ENCODE assay signal across 22 cellular contexts in the genomic region with DNA sequence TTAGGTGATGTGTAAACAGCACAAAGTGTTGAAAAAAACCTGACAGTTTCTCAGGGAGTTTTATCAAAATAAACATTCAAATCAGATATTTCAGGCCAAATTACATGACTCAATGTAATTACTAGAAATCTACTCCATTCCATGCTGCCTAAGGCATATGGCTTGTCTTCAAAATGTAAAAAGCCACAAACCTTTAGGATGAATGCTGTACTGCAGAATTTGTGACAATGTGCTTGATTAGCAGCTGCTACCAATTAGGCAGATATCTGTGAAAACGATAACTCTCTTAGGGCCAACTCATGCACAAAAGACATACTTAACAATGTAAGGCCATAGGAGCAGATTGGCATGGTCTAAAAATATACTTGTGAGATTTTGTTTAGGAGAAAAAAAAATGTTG.
DNase-seq lines count a peak whose midpoint lies in the region; ATAC-seq and TF ChIP-seq lines count a peak whose summit lies in the region.
"Had no signal": no experiment of that assay in that cellular context is flagged by ENCODE, and none has a peak within 500 bp of the region (broad histone marks: within the 10 kb centered on the region; RNA-seq: fewer than 3 reads in every experiment).

No MANE protein-coding gene starts in this region.

- H3K9ac ChIP-seq in GM23248: no peak overlapping the region

- H3K9me3 ChIP-seq in GM23248 (ENCODE audit: low read depth): no peaks in the 10 kb centered on the region

- H4K20me1 ChIP-seq in GM23248 (ENCODE audit: insufficient read depth): no peaks in the 10 kb centered on the region

- peaks cover 7% of the 10 kb centered on the region; the same call in 1 of the 2 replicates for H3F3A ChIP-seq in GM23248 (ENCODE audit: insufficient read depth)

- DNase-seq in AG10803 (ENCODE audit: low read depth): peak; percentile 27
- DNase-seq in GM23248: peak; percentile 20
- peak; percentile 95 for DNase-seq in NCI-H2171 treated with DMSO at 0.1 percent for 48 hours (lab: John Stamatoyannopoulos, UW)
- peak; percentile 51 for DNase-seq in fibroblast of peridontal ligament (ENCODE audit: extremely low read depth)
- no peak for DNase-seq in hypothalamus (lab: John Stamatoyannopoulos, UW)
- no peak for DNase-seq in MCF 10A (ENCODE audit: unreplicated experiment)
- DNase-seq: DMS79, NCI-H1092 treated with DMSO at 0.1 percent for 48 hours, NCI-H1436 treated with DMSO at 0.1 percent for 48 hours, NCI-H2029 treated with DMSO at 0.1 percent for 48 hours, NCI-H446, NCI-H526, OCI-M1, Right ventricle myocardium superior, T-helper 2 cell had no signal

- no peaks in the 10 kb centered on the region for H3K27me3 ChIP-seq in GM23248 (replicated peaks; ENCODE audit: insufficient read depth)

- no peak overlapping the region for H2AFZ ChIP-seq in GM23248
- H2AFZ ChIP-seq: GM23338 had no signal

- no peaks in the 10 kb centered on the region for H3K4me1 Mint-ChIP-seq in MCF 10A (ENCODE audit: insufficient read depth, unreplicated experiment)
- H3K4me1 Mint-ChIP-seq: B cell, GM23338 had no signal

- CTCF ChIA-PET in MCF 10A (lab: Yijun Ruan, JAX): no interaction called here

- H3K36me3 ChIP-seq in GM23248 (ENCODE audit: low read depth): no peaks in the 10 kb centered on the region

- no peaks in the 10 kb centered on the region for H3K79me2 ChIP-seq in GM23248 (ENCODE audit: insufficient read depth)

- peaks cover 23% of the 10 kb centered on the region for H3K27me3 Mint-ChIP-seq in MCF 10A (ENCODE audit: insufficient read depth, unreplicated experiment)

- no peak for TF ChIP-seq CTCF in AG10803 (conservative IDR thresholded peaks at IDR 0.05; ENCODE audit: low read length)
- TF ChIP-seq CTCF in MCF 10A (IDR thresholded peaks at IDR 0.05; ENCODE audit: unreplicated experiment): no peak

- peaks cover 26% of the 10 kb centered on the region for H3K4me1 ChIP-seq in GM23248 (ENCODE audit: insufficient read depth)

- intact Hi-C loops in MCF 10A (cut with micrococcal nuclease): no loop called here

- in situ Hi-C loops in GM23248 (cut with MboI): no loop called here

- no peaks in the 10 kb centered on the region for H3K9me3 Mint-ChIP-seq in MCF 10A (ENCODE audit: unreplicated experiment)

- H3K27ac ChIP-seq in GM23248: no peak overlapping the region

- H3K36me3 Mint-ChIP-seq in MCF 10A (ENCODE audit: insufficient read depth, unreplicated experiment): no peaks in the 10 kb centered on the region
- H3K36me3 Mint-ChIP-seq: CD14-positive monocyte had no signal

- no peaks in the 10 kb centered on the region for H3K9me2 ChIP-seq in GM23248 (ENCODE audit: insufficient read depth)

- no TSS peak for BruUV-seq in MCF 10A (replicated peaks; lab: Mats Ljungman, UMichigan)

- H3K4me3 ChIP-seq in AG10803 (ENCODE audit: low read length) (no peak overlapping the region), GM23248 (no peak overlapping the region)
- H3K4me3 ChIP-seq: GM23338, K562 had no signal

- H3K4me2 ChIP-seq in GM23248 (ENCODE audit: unreplicated experiment): no peak overlapping the region
- H3K4me2 ChIP-seq: GM23338 had no signal

- no peak overlapping the region for H3K4me3 Mint-ChIP-seq in MCF 10A (ENCODE audit: unreplicated experiment)
- H3K4me3 Mint-ChIP-seq: B cell, CD14-positive monocyte, GM23338 had no signal

- H3K27ac Mint-ChIP-seq in MCF 10A (ENCODE audit: low read depth, unreplicated experiment): no peak overlapping the region
- H3K27ac Mint-ChIP-seq: B cell, CD14-positive monocyte, GM23338 had no signal

- no peak for ATAC-seq in GM19023 (IDR thresholded peaks at IDR 0.05; ENCODE audit: unreplicated experiment)
- ATAC-seq: GM23338, HCT116, HepG2, K562 had no signal

- WGBS in GM23248 (ENCODE audit: low coverage in 1 of 2, low lambda C conversion rate in 2 of 2, missing lambda C conversion rate in 2 of 2), 2 experiments: 0 to 4% methylated on average over 1 of the region's 1 CpG

- POLR2A ChIA-PET in MCF 10A (lab: Yijun Ruan, JAX): no interaction called here

Comparison
In these comparisons a context has a peak if more than half of its experiments do, and no peak if none do; other contexts are left out.
1. DNase-seq: peak in AG10803 (single experiment), GM23248 (single experiment), NCI-H2171 treated with DMSO at 0.1 percent for 48 hours (single experiment) and fibroblast of peridontal ligament (single experiment); none in hypothalamus (0 of 51) and MCF 10A (single experiment).